23 cellular contexts compared by ENCODE assay signal in genomic region chr16:79764415-79765149, GRCh38.
DNase-seq lines count a peak whose midpoint lies in the region; ATAC-seq, FAIRE-seq and TF ChIP-seq lines count a peak whose summit lies in the region.
"Had no signal": no experiment of that assay in that cellular context is flagged by ENCODE, and none has a peak within 500 bp of the region (broad histone marks: within the 10 kb centered on the region; RNA-seq: fewer than 3 reads in every experiment).

No MANE protein-coding gene starts in this region.

- no peak for TF ChIP-seq RAD21 in K562 (CRISPR knock-in tag; conservative IDR thresholded peaks at IDR 0.05 in 1 of 2, IDR thresholded peaks at IDR 0.05 in 1 of 2)

- DNase-seq in K562 (ENCODE audit: extremely low read depth in 1 of 4, low spot score in 3 of 4): no peak
- no peak for DNase-seq in endodermal cell
- no peak for DNase-seq in neural progenitor cell (ENCODE audit: low spot score)
- DNase-seq in amygdala (lab: John Stamatoyannopoulos, UW): no peak
- DNase-seq in HPDE6-E6E7 (ENCODE audit: extremely low spot score): no peak
- no peak for DNase-seq in smooth muscle cell (lab: John Stamatoyannopoulos, UW; ENCODE audit: unreplicated experiment)
- DNase-seq: 8988T; ACHN; C1 segment of cervical spinal cord; Calu3; CD4-positive, alpha-beta memory T cell; COR-L47; DMS53; DMS79 treated with DMSO at 0.1 percent for 48 hours; GF-D8; HFFc6 had no signal

- TF ChIP-seq CTCF in K562 (IDR thresholded peaks at IDR 0.05 in 2 of 3, conservative IDR thresholded peaks at IDR 0.05 in 1 of 3; ENCODE audit: insufficient read depth in 2 of 3, low read depth in 1 of 3, low read length in 3 of 3) (no peak), endodermal cell (conservative IDR thresholded peaks at IDR 0.05) (no peak), nephron (IDR thresholded peaks at IDR 0.05; ENCODE audit: unreplicated experiment in 3 of 3) (no peak), neural progenitor cell (IDR thresholded peaks at IDR 0.05) (no peak), smooth muscle cell (IDR thresholded peaks at IDR 0.05; ENCODE audit: borderline replicate concordance, insufficient read depth, poor library complexity, severe bottlenecking) (no peak)

- H3K79me2 ChIP-seq in K562 (ENCODE audit: control insufficient read depth, insufficient read depth, low read length) (no peaks in the 10 kb centered on the region), neural progenitor cell (ENCODE audit: low read depth) (no peaks in the 10 kb centered on the region), smooth muscle cell (ENCODE audit: low read depth) (no peaks in the 10 kb centered on the region)

- peaks cover 28% of the 10 kb centered on the region for H3F3A ChIP-seq in neural progenitor cell (ENCODE audit: low read depth)
- H3F3A ChIP-seq in smooth muscle cell (ENCODE audit: low read depth): peaks cover 24% of the 10 kb centered on the region

- WGBS in K562 (ENCODE audit: insufficient coverage, low coverage, missing lambda C conversion rate): 32% methylated on average over 8 of the region's 8 CpGs
- WGBS in endodermal cell (ENCODE audit: insufficient coverage in 1 of 2, insufficient read length in 1 of 2), 2 experiments: 87 to 91% methylated on average over 5 to 8 of the region's 8 CpGs
- 74% methylated on average over 8 of the region's 8 CpGs for WGBS in smooth muscle cell (ENCODE audit: low lambda C conversion rate)

- peaks cover 6 to 25% of the 10 kb centered on the region in 2 experiments for H3K4me1 ChIP-seq in K562 (replicated peaks in 1 of 2; ENCODE audit: control insufficient read depth in 2 of 2, insufficient read depth in 2 of 2, low read length in 2 of 2)
- H3K4me1 ChIP-seq in endodermal cell (ENCODE audit: control insufficient read depth, insufficient read depth, low read length): peaks cover 4% of the 10 kb centered on the region
- peaks cover 28% of the 10 kb centered on the region for H3K4me1 ChIP-seq in neural progenitor cell
- peaks cover 26% of the 10 kb centered on the region for H3K4me1 ChIP-seq in smooth muscle cell (ENCODE audit: low read depth)

- no peak for FAIRE-seq in K562 (lab: Jason Lieb, UNC)
- FAIRE-seq: A549, GM12891, GM18507, H54 had no signal

- H3K9me3 Mint-ChIP-seq in endodermal cell: no peaks in the 10 kb centered on the region
- H3K9me3 Mint-ChIP-seq in nephron: no peaks in the 10 kb centered on the region
- no peaks in the 10 kb centered on the region for H3K9me3 Mint-ChIP-seq in neural progenitor cell
- H3K9me3 Mint-ChIP-seq: CD4-positive, alpha-beta memory T cell; GM23338 had no signal

- no peaks in the 10 kb centered on the region for H4K20me1 ChIP-seq in K562 (replicated peaks; ENCODE audit: control insufficient read depth, insufficient read depth, low read length)
- no peaks in the 10 kb centered on the region for H4K20me1 ChIP-seq in neural progenitor cell (ENCODE audit: low read depth)
- no peaks in the 10 kb centered on the region for H4K20me1 ChIP-seq in smooth muscle cell (ENCODE audit: low read depth)

- in situ Hi-C loops in K562 (cut with MboI): no loop called here

- no peaks in the 10 kb centered on the region for H3K36me3 ChIP-seq in K562 (ENCODE audit: control insufficient read depth, insufficient read depth, low read length)
- no peaks in the 10 kb centered on the region for H3K36me3 ChIP-seq in endodermal cell (ENCODE audit: control insufficient read depth, insufficient read depth, low read length)
- no peaks in the 10 kb centered on the region for H3K36me3 ChIP-seq in neural progenitor cell
- H3K36me3 ChIP-seq in smooth muscle cell (ENCODE audit: low read depth): no peaks in the 10 kb centered on the region
- H3K36me3 ChIP-seq: HAP-1 had no signal

- no TSS peak for BruUV-seq in K562 (replicated peaks; lab: Mats Ljungman, UMichigan)

- no peak overlapping the region for H3K4me2 ChIP-seq in K562 (ENCODE audit: insufficient read depth, low read length)
- H3K4me2 ChIP-seq in neural progenitor cell: no peak overlapping the region
- no peak overlapping the region for H3K4me2 ChIP-seq in smooth muscle cell
- H3K4me2 ChIP-seq: A549, GM23338 had no signal

- no peaks in the 10 kb centered on the region for H3K9me1 ChIP-seq in K562 (ENCODE audit: control insufficient read depth, insufficient read depth, low read length)

- H3K4me3 ChIP-seq in K562 (no peak overlapping the region), endodermal cell (ENCODE audit: low read length) (no peak overlapping the region), neural progenitor cell (no peak overlapping the region), smooth muscle cell (no peak overlapping the region)
- H3K4me3 ChIP-seq: A549, GM23338, HAP-1 had no signal

- no peaks in the 10 kb centered on the region for H3K27me3 ChIP-seq in K562 (ENCODE audit: control insufficient read depth in 2 of 2, insufficient read depth in 2 of 2, low read length in 2 of 2)
- no peaks in the 10 kb centered on the region for H3K27me3 ChIP-seq in endodermal cell (ENCODE audit: control insufficient read depth, insufficient read depth, low read length, poor library complexity, severe bottlenecking)
- no peaks in the 10 kb centered on the region for H3K27me3 ChIP-seq in neural progenitor cell
- H3K27me3 ChIP-seq in smooth muscle cell (ENCODE audit: low read depth): no peaks in the 10 kb centered on the region

- H3K27ac Mint-ChIP-seq in endodermal cell: peak overlapping the region; percentile 30
- H3K27ac Mint-ChIP-seq in nephron: peak overlapping the region in 2 of 3 experiments; percentile 28 to 41
- H3K27ac Mint-ChIP-seq in neural progenitor cell: peak overlapping the region; percentile 12
- H3K27ac Mint-ChIP-seq: GM23338, HFFc6 had no signal

- H3K9me3 ChIP-seq in K562 (replicated peaks; ENCODE audit: control insufficient read depth, insufficient read depth, low read depth, low read length) (no peaks in the 10 kb centered on the region), endodermal cell (ENCODE audit: control insufficient read depth, low read length) (no peaks in the 10 kb centered on the region), neural progenitor cell (ENCODE audit: low read depth) (no peaks in the 10 kb centered on the region), smooth muscle cell (replicated peaks; ENCODE audit: low read depth) (no peaks in the 10 kb centered on the region)
- H3K9me3 ChIP-seq: A549, HAP-1 had no signal

- H3K27me3 Mint-ChIP-seq in endodermal cell (ENCODE audit: insufficient read depth) (peaks cover 2% of the 10 kb centered on the region), nephron (ENCODE audit: low read depth) (no peaks in the 10 kb centered on the region), neural progenitor cell (ENCODE audit: insufficient read depth, low read depth) (no peaks in the 10 kb centered on the region)
- H3K27me3 Mint-ChIP-seq: CD4-positive, alpha-beta memory T cell had no signal

- POLR2A ChIA-PET in K562 (lab: Yijun Ruan, JAX): interaction anchor here (1.8 kb wide), 1 partner anchor 10 kb away, joined by 5 read pairs; no protein-coding TSS in a partner anchor

- no peak overlapping the region for H3K9ac ChIP-seq in K562 (ENCODE audit: insufficient read depth in 1 of 2, low read depth in 2 of 2, low read length in 2 of 2)
- H3K9ac ChIP-seq in endodermal cell (ENCODE audit: extremely low read depth, low read length, poor library complexity, severe bottlenecking): no peak overlapping the region
- H3K9ac ChIP-seq in neural progenitor cell: no peak overlapping the region
- no peak overlapping the region for H3K9ac ChIP-seq in smooth muscle cell (ENCODE audit: low read depth)

- no peak for TF ChIP-seq EP300 in K562 (IDR thresholded peaks at IDR 0.05; ENCODE audit: low read length)

- H3K27ac ChIP-seq in K562 (ENCODE audit: extremely low read depth, low read depth, low read length) (no peak overlapping the region), endodermal cell (ENCODE audit: low read depth, low read length) (no peak overlapping the region), neural progenitor cell (no peak overlapping the region), smooth muscle cell (ENCODE audit: low read depth) (no peak overlapping the region)
- H3K27ac ChIP-seq: A549 had no signal

- TF ChIP-seq POLR2A in K562 (conservative IDR thresholded peaks at IDR 0.05): no peak

- no peak for ATAC-seq in K562
- ATAC-seq: A549, GM23338 had no signal

- H3K36me3 Mint-ChIP-seq in endodermal cell (ENCODE audit: low read depth) (no peaks in the 10 kb centered on the region), nephron (ENCODE audit: low read depth) (no peaks in the 10 kb centered on the region), neural progenitor cell (no peaks in the 10 kb centered on the region)
- H3K36me3 Mint-ChIP-seq: CD4-positive, alpha-beta memory T cell had no signal

- H3K4me1 Mint-ChIP-seq in endodermal cell: peaks cover 23% of the 10 kb centered on the region
- peaks cover 26% of the 10 kb centered on the region for H3K4me1 Mint-ChIP-seq in nephron
- peaks cover 23% of the 10 kb centered on the region for H3K4me1 Mint-ChIP-seq in neural progenitor cell

- H2AFZ ChIP-seq in K562 (ENCODE audit: low read depth, low read length) (no peak overlapping the region), neural progenitor cell (replicated peaks) (no peak overlapping the region), smooth muscle cell (ENCODE audit: low read depth) (no peak overlapping the region)
- H2AFZ ChIP-seq: GM23338 had no signal

- CTCF ChIA-PET in K562 (lab: Yijun Ruan, JAX; ENCODE audit: low intra/inter-chr PET ratio): no interaction called here

- no peak overlapping the region for H3K4me3 Mint-ChIP-seq in endodermal cell
- H3K4me3 Mint-ChIP-seq in nephron: no peak overlapping the region
- no peak overlapping the region for H3K4me3 Mint-ChIP-seq in neural progenitor cell
- H3K4me3 Mint-ChIP-seq: CD4-positive, alpha-beta memory T cell; GM23338; HFFc6 had no signal

- intact Hi-C loops in K562 (cut with micrococcal nuclease): no loop called here
